In the genomic region with DNA sequence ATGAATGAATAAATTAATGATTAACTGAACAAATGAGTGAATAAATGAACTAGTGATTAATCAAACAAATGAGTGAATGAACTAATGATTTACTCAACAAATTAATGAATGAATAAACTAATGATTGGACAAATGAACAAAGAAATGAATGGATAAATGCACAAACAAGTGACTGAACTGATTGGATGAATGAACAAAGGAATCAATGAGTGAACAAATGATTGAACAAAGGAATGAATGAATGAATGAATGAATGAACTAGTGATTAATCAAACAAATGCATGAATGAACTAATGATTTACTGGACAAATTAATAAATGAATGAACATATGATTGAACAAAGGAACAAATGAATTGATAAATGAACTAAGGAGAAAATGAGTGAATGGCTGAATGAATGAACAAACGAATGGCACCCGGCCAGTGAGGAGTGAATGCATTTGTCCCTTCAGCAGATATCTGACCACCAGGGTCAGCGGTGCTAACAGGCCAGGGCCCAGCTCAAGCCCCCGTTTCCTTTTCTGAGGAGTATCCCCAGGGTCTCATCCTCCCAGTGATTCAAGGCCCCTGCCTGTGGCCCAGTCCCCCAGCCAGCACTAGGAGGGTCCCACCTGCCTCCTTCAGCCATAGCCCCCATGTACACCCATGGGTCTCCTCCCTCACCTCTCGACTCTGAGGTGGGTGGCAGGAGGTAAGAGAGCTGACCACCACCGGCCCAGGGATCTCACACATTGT, we compare ENCODE assay signal across 18 cellular contexts. TPM values are rescaled to one million over a fixed set of nuclear protein-coding genes. Genes with fewer than 3 reads are reported as not detected.
DNase-seq lines count a peak whose midpoint lies in the region; ATAC-seq, FAIRE-seq and TF ChIP-seq lines count a peak whose summit lies in the region.
"Had no signal": no experiment of that assay in that cellular context is flagged by ENCODE, and none has a peak within 500 bp of the region (broad histone marks: within the 10 kb centered on the region; RNA-seq: fewer than 3 reads in every experiment).

No MANE protein-coding gene starts in this region.

- intact Hi-C loops in natural killer cell (cut with micrococcal nuclease) = no loop called here
- intact Hi-C loops in ovary (cut with DNase I) = no loop called here

- peaks cover 13 to 32% of the 10 kb centered on the region in 2 donors for H3K4me1 Mint-ChIP-seq in natural killer cell
- H3K4me1 Mint-ChIP-seq in natural killer cell treated with Interleukin-12 subunit alpha and Interleukin-12 subunit beta and Interleukin-15 and Interleukin-18, amount 100 ng/mL, for 72 hours (ENCODE audit: low read depth in 2 of 2) = peaks cover 12 to 18% of the 10 kb centered on the region in 2 donors
- peaks cover 24% of the 10 kb centered on the region for H3K4me1 Mint-ChIP-seq in chondrocyte (ENCODE audit: low read depth)

- peaks cover 0 to 6% of the 10 kb centered on the region in 2 donors for H3K27me3 Mint-ChIP-seq in natural killer cell (ENCODE audit: low read depth in 2 of 2)
- no peaks in the 10 kb centered on the region for H3K27me3 Mint-ChIP-seq in natural killer cell treated with Interleukin-12 subunit alpha and Interleukin-12 subunit beta and Interleukin-15 and Interleukin-18, amount 100 ng/mL, for 72 hours
- H3K27me3 Mint-ChIP-seq in chondrocyte (ENCODE audit: low read depth) = no peaks in the 10 kb centered on the region
- H3K27me3 Mint-ChIP-seq: stimulated activated naive CD8-positive, alpha-beta T cell treated with anti-CD3 and anti-CD28 coated beads, Interleukin-15, Interleukin-2, amounts not matched to agents 100 ng/mL and 50 ng/mL, for 24 hours had no signal

- no peaks in the 10 kb centered on the region for H3K9me3 ChIP-seq in ovary
- H3K9me3 ChIP-seq: gastrocnemius medialis, HAP-1 had no signal

- H3K27me3 ChIP-seq in ovary = no peaks in the 10 kb centered on the region
- H3K27me3 ChIP-seq: gastrocnemius medialis had no signal

- H3K4me3 Mint-ChIP-seq in natural killer cell (no peak overlapping the region), chondrocyte (ENCODE audit: unreplicated experiment) (no peak overlapping the region)
- H3K4me3 Mint-ChIP-seq in natural killer cell treated with Interleukin-12 subunit alpha and Interleukin-12 subunit beta and Interleukin-15 and Interleukin-18, amount 100 ng/mL, for 72 hours = no peak overlapping the region
- H3K4me3 Mint-ChIP-seq: stimulated activated naive CD8-positive, alpha-beta T cell treated with anti-CD3 and anti-CD28 coated beads, Interleukin-15, Interleukin-2, amounts not matched to agents 100 ng/mL and 50 ng/mL, for 24 hours had no signal

- no peak for TF ChIP-seq EP300 in ovary (IDR thresholded peaks at IDR 0.05)

- H3K4me1 ChIP-seq in ovary (ENCODE audit: insufficient read depth) = no peaks in the 10 kb centered on the region
- H3K4me1 ChIP-seq: gastrocnemius medialis, HAP-1 had no signal

- no peak for ATAC-seq in natural killer cell
- ATAC-seq in natural killer cell treated with Interleukin-12 subunit alpha and Interleukin-12 subunit beta and Interleukin-15 and Interleukin-18, amount 100 ng/mL, for 72 hours = no peak
- ATAC-seq in GM21390 (IDR thresholded peaks at IDR 0.05; ENCODE audit: unreplicated experiment) = no peak
- ATAC-seq: gastrocnemius medialis, SK-N-SH treated with all-trans-retinoic acid at 6 μM for 48 hours had no signal

- no peak overlapping the region for H3K4me3 ChIP-seq in ovary
- H3K4me3 ChIP-seq: gastrocnemius medialis, HAP-1 had no signal

- no peaks in the 10 kb centered on the region for H3K9me3 Mint-ChIP-seq in natural killer cell
- no peaks in the 10 kb centered on the region for H3K9me3 Mint-ChIP-seq in natural killer cell treated with Interleukin-12 subunit alpha and Interleukin-12 subunit beta and Interleukin-15 and Interleukin-18, amount 100 ng/mL, for 72 hours
- H3K9me3 Mint-ChIP-seq in chondrocyte (ENCODE audit: low read depth) = no peaks in the 10 kb centered on the region
- H3K9me3 Mint-ChIP-seq: stimulated activated naive CD8-positive, alpha-beta T cell treated with anti-CD3 and anti-CD28 coated beads, Interleukin-15, Interleukin-2, amounts not matched to agents 100 ng/mL and 50 ng/mL, for 24 hours had no signal

- TF ChIP-seq CTCF in natural killer cell (IDR thresholded peaks at IDR 0.05) = no peak
- no peak for TF ChIP-seq CTCF in chondrocyte (IDR thresholded peaks at IDR 0.05)
- no peak for TF ChIP-seq CTCF in ovary (IDR thresholded peaks at IDR 0.05)

- H3K36me3 ChIP-seq in ovary = no peaks in the 10 kb centered on the region
- H3K36me3 ChIP-seq: gastrocnemius medialis, HAP-1 had no signal

- no peak for TF ChIP-seq POLR2A in ovary (IDR thresholded peaks at IDR 0.05)

- FAIRE-seq in GM19239 (lab: Jason Lieb, UNC) = no peak
- FAIRE-seq: small intestine had no signal

- 86 to 90% (median 87%) methylated on average over 6 of the region's 6 CpGs for WGBS in ovary, 3 donors

- DNase-seq in natural killer cell = peak; percentile 12
- no peak for DNase-seq in natural killer cell treated with Interleukin-12 subunit alpha and Interleukin-12 subunit beta and Interleukin-15 and Interleukin-18, amount 100 ng/mL, for 72 hours (ENCODE audit: low spot score)
- DNase-seq in chondrocyte (ENCODE audit: low spot score) = peak; percentile 41
- DNase-seq in ovary = peak; percentile 6 to 20 (median 11)
- DNase-seq in ureter (ENCODE audit: low spot score) = peak; percentile 39
- no peak for DNase-seq in RKO (ENCODE audit: low spot score)
- no peak for DNase-seq in GM19239 (ENCODE audit: insufficient read length, low spot score)
- DNase-seq: Calu3, GDM1, mesendoderm, NCI-H2081, NCI-H526 treated with DMSO at 0.1 percent for 48 hours, small intestine had no signal

- no peaks in the 10 kb centered on the region for H3K36me3 Mint-ChIP-seq in natural killer cell
- no peaks in the 10 kb centered on the region for H3K36me3 Mint-ChIP-seq in natural killer cell treated with Interleukin-12 subunit alpha and Interleukin-12 subunit beta and Interleukin-15 and Interleukin-18, amount 100 ng/mL, for 72 hours
- no peaks in the 10 kb centered on the region for H3K36me3 Mint-ChIP-seq in chondrocyte (ENCODE audit: low read depth)

- H3K27ac ChIP-seq in ovary = no peak overlapping the region
- H3K27ac ChIP-seq: gastrocnemius medialis had no signal

- H3K27ac Mint-ChIP-seq in natural killer cell = no peak overlapping the region
- H3K27ac Mint-ChIP-seq in natural killer cell treated with Interleukin-12 subunit alpha and Interleukin-12 subunit beta and Interleukin-15 and Interleukin-18, amount 100 ng/mL, for 72 hours = no peak overlapping the region
- no peak overlapping the region for H3K27ac Mint-ChIP-seq in chondrocyte (ENCODE audit: unreplicated experiment)
- H3K27ac Mint-ChIP-seq: stimulated activated naive CD8-positive, alpha-beta T cell treated with anti-CD3 and anti-CD28 coated beads, Interleukin-15, Interleukin-2, amounts not matched to agents 100 ng/mL and 50 ng/mL, for 24 hours had no signal

RNA-seq across cellular contexts. Expression of a gene that starts 49.9 kb away (rescaled TPM):
- total RNA-seq in natural killer cell (not detected), chondrocyte (2.5 to 4.2 TPM (median 2.7 TPM) in 3 replicates), ovary (10 to 100 TPM in 3 of 7 donors, 1 to 10 TPM in 4; 3.9 to 15.9 (median 9.8) TPM), ureter (2.7 TPM)
- under 1 TPM in 1 of 2 donors, not detected in 1; 0.11 TPM for total RNA-seq in natural killer cell treated with Interleukin-12 subunit alpha and Interleukin-12 subunit beta and Interleukin-15 and Interleukin-18, amount 100 ng/mL, for 72 hours
- 10 to 100 TPM in 1 of 2 donors, 1 to 10 TPM in 1; 1.1 to 10.8 TPM for polyA plus RNA-seq in ovary

Comparison
In these comparisons a context has a peak if more than half of its experiments do, and no peak if none do; other contexts are left out.
1. DNase-seq: peak in natural killer cell (single experiment), chondrocyte (single experiment), ovary (5 of 5) and ureter (single experiment); none in natural killer cell treated with Interleukin-12 subunit alpha and Interleukin-12 subunit beta and Interleukin-15 and Interleukin-18, amount 100 ng/mL, for 72 hours (single experiment), RKO (single experiment) and GM19239 (single experiment).